Comparison of ENCODE assay signal across 26 cellular contexts in the genomic region with DNA sequence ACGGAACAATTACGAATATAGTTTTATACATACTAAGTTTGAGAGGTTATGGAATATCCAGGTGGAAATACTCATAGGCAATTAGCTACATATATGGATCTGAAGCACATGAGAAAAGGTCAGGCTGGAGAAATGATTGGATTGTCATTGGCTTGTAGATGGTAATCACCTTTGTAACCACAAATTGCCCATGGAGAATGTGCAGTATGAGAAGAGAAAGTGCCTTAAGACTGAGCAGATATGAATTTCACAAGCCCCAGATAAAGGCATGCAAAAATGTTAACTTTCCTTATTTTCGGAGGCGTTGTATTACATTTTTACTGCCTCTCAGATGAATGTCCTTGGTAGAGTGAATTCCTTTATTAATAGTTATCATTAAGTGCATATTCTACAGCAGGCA.
"Had no signal": no experiment of that assay in that cellular context is flagged by ENCODE, and none has a peak within 500 bp of the region (broad histone marks: within the 10 kb centered on the region; RNA-seq: fewer than 3 reads in every experiment).

No MANE protein-coding gene starts in this region.

- H3K27ac ChIP-seq: stomach, suprapubic skin, testis, thoracic aorta, thyroid gland, tibial artery, tibial nerve, transverse colon, upper lobe of left lung, upper lobe of right lung, uterus, vagina had no signal

- H3K27me3 ChIP-seq: stomach, suprapubic skin, testis, thyroid gland, tibial artery, tibial nerve, transverse colon, upper lobe of left lung, upper lobe of right lung, uterus, vagina had no signal

- H3K4me1 ChIP-seq: stomach, suprapubic skin, thyroid gland, tibial artery, tibial nerve, transverse colon, upper lobe of left lung, upper lobe of right lung, uterus, vagina had no signal

- ATAC-seq: stimulated activated effector memory CD8-positive, alpha-beta T cell treated with anti-CD3 and anti-CD28 coated beads, Interleukin-12 subunit alpha, Interleukin-12 subunit beta, amount 100 ng/mL, for 72 hours; stimulated activated memory B cell treated with anti-CD40 and anti-IgM and Interleukin-4, amounts not matched to agents 10 μg/mL and 1 μg/mL and 100 μg/mL, for 72 hours; stimulated activated naive B cell treated with anti-CD40 and anti-IgM and Interleukin-4, amounts not matched to agents 10 μg/mL and 1 μg/mL and 100 μg/mL, for 72 hours; stimulated activated naive CD8-positive, alpha-beta T cell treated with anti-CD3 and anti-CD28 coated beads, Interleukin-15, amount 100 ng/mL, for 72 hours; stimulated activated naive CD8-positive, alpha-beta T cell treated with anti-CD3 and anti-CD28 coated beads, Interleukin-15, Interleukin-2, amounts not matched to agents 100 U/mL and 50 U/mL, for 24 hours; upper lobe of right lung had no signal

- H3K4me3 ChIP-seq: stomach, suprapubic skin, testis, thoracic aorta, thyroid gland, tibial artery, tibial nerve, transverse colon, upper lobe of left lung, upper lobe of right lung, uterus, vagina had no signal

- H3K9me3 ChIP-seq: stomach, suprapubic skin, testis, thoracic aorta, thyroid gland, transverse colon, upper lobe of left lung, uterus, vagina had no signal

- H3K36me3 ChIP-seq: stomach, suprapubic skin, thoracic aorta, thyroid gland, tibial artery, tibial nerve, transverse colon, upper lobe of left lung, upper lobe of right lung, uterus, vagina had no signal

- DNase-seq: stimulated activated CD4-positive, alpha-beta T cell treated with anti-CD3 and anti-CD28 coated beads, Interleukin-2, amount 100 ng/mL, for 48 hours; stimulated activated CD4-positive, alpha-beta T cell treated with anti-CD3 and anti-CD28 coated beads, Interleukin-4, amount 100 ng/mL, for 1 hour; stimulated activated CD4-positive, alpha-beta T cell treated with anti-CD3 and anti-CD28 coated beads, Interleukin-4, amount 100 ng/mL, for 24 hours; stimulated activated CD4-positive, alpha-beta T cell treated with anti-CD3 and anti-CD28 coated beads, Interleukin-4, amount 100 ng/mL, for 4 hours; stimulated activated CD8-positive, alpha-beta memory T cell treated with anti-CD3 and anti-CD28 coated beads, Interleukin-4, amount 100 ng/mL, for 48 hours; stimulated activated naive B cell treated with anti-CD40 and anti-IgM and Interleukin-4, amounts not matched to agents 10 μg/mL and 1 μg/mL and 100 μg/mL, for 72 hours; stimulated activated naive CD4-positive, alpha-beta T cell; stimulated activated naive CD4-positive, alpha-beta T cell treated with Interleukin-2 at 50 U/mL for 16 hours; stimulated activated naive CD8-positive, alpha-beta T cell treated with anti-CD3 and anti-CD28 coated beads, Interleukin-15, amount 100 ng/mL, for 72 hours; stimulated activated naive CD8-positive, alpha-beta T cell treated with anti-CD3 and anti-CD28 coated beads, Interleukin-15, Interleukin-2, amounts not matched to agents 100 U/mL and 50 U/mL, for 24 hours; stomach; substantia nigra; testis; thyroid gland; tibial artery; transverse colon; upper lobe of left lung; upper lobe of right lung; uterus had no signal

- FAIRE-seq: urothelium cell line had no signal
